ENCODE assay signal across 11 cellular contexts in genomic region chr7:6250364-6250833, GRCh38. TPM values are rescaled to one million over a fixed set of nuclear protein-coding genes. Genes with fewer than 3 reads are reported as not detected.
DNase-seq lines count a peak whose midpoint lies in the region; ATAC-seq, FAIRE-seq and TF ChIP-seq lines count a peak whose summit lies in the region.
"Had no signal": no experiment of that assay in that cellular context is flagged by ENCODE, and none has a peak within 500 bp of the region (broad histone marks: within the 10 kb centered on the region; RNA-seq: fewer than 3 reads in every experiment).

No MANE protein-coding gene starts in this region.

- no peak overlapping the region for H3K9ac ChIP-seq in BLaER1

- no peak overlapping the region for H3K27ac ChIP-seq in BLaER1
- no peak overlapping the region for H3K27ac ChIP-seq in esophagus muscularis mucosa (replicated peaks in 1 of 4)
- H3K27ac ChIP-seq: gastroesophageal sphincter had no signal

- H3K36me3 ChIP-seq in BLaER1 = no peaks in the 10 kb centered on the region
- no peaks in the 10 kb centered on the region for H3K36me3 ChIP-seq in bronchial epithelial cell (ENCODE audit: control insufficient read depth, insufficient read depth, low read length)
- no peaks in the 10 kb centered on the region for H3K36me3 ChIP-seq in esophagus muscularis mucosa
- H3K36me3 ChIP-seq: gastroesophageal sphincter had no signal

- 79% methylated on average over 4 of the region's 4 CpGs for WGBS in esophagus muscularis mucosa

- H3K4me1 ChIP-seq in BLaER1 = peaks cover 59% of the 10 kb centered on the region
- H3K4me1 ChIP-seq in esophagus muscularis mucosa = peaks cover 61 to 90% (median 67%) of the 10 kb centered on the region in 4 donors

- H3K9me3 ChIP-seq in BLaER1 (no peaks in the 10 kb centered on the region), esophagus muscularis mucosa (no peaks in the 10 kb centered on the region)
- H3K9me3 ChIP-seq: gastroesophageal sphincter had no signal

- TF ChIP-seq CTCF in bronchial epithelial cell (IDR thresholded peaks at IDR 0.05; ENCODE audit: insufficient read depth, low read length, severe bottlenecking) (no peak), esophagus muscularis mucosa (IDR thresholded peaks at IDR 0.05) (no peak)

- DNase-seq in bronchial epithelial cell (ENCODE audit: low read depth) = peak; percentile 83
- DNase-seq in esophagus muscularis mucosa (ENCODE audit: extremely low spot score) = no peak
- DNase-seq in NCI-H510A (lab: John Stamatoyannopoulos, UW) = no peak
- no peak for DNase-seq in MV-4-11 (lab: John Stamatoyannopoulos, UW)
- DNase-seq in SIG-M5 (lab: John Stamatoyannopoulos, UW) = no peak
- DNase-seq: GOT3, NCI-H1694 had no signal

- intact Hi-C loops in esophagus muscularis mucosa (cut with DNase I) = no loop called here

- H3K4me3 ChIP-seq in BLaER1 (no peak overlapping the region), bronchial epithelial cell (ENCODE audit: low read depth, low read length) (no peak overlapping the region), esophagus muscularis mucosa (no peak overlapping the region)
- H3K4me3 ChIP-seq: gastroesophageal sphincter had no signal

- no peak for TF ChIP-seq EP300 in esophagus muscularis mucosa (IDR thresholded peaks at IDR 0.05)

- FAIRE-seq in bronchial epithelial cell (lab: Jason Lieb, UNC) = peak; percentile 58

- ATAC-seq in GM18867 (IDR thresholded peaks at IDR 0.05; ENCODE audit: unreplicated experiment) = peak; percentile 65
- ATAC-seq in HG02884 (IDR thresholded peaks at IDR 0.05; ENCODE audit: unreplicated experiment) = peak; percentile 94
- ATAC-seq: gastroesophageal sphincter had no signal

- no peak for TF ChIP-seq POLR2A in esophagus muscularis mucosa (IDR thresholded peaks at IDR 0.05; ENCODE audit: low read depth)

- peaks cover 70% of the 10 kb centered on the region for H4K20me1 ChIP-seq in BLaER1

- peak overlapping the region; percentile 65 for H3K4me2 ChIP-seq in BLaER1

- no peaks in the 10 kb centered on the region for H3K27me3 ChIP-seq in BLaER1
- no peaks in the 10 kb centered on the region for H3K27me3 ChIP-seq in bronchial epithelial cell (ENCODE audit: control insufficient read depth, insufficient read depth, low read length)
- H3K27me3 ChIP-seq in esophagus muscularis mucosa = no peaks in the 10 kb centered on the region
- H3K27me3 ChIP-seq: gastroesophageal sphincter had no signal

RNA-seq across cellular contexts. Expression of gene CYTH3, which starts 22.0 kb away (rescaled TPM):
- 9.9 and 11.6 TPM in 2 replicates for total RNA-seq in bronchial epithelial cell
- 10 to 100 TPM; 32.0 to 64.6 (median 50.2) TPM for total RNA-seq in esophagus muscularis mucosa
